In genomic region chr2:109061736-109062557, GRCh38 we compare ENCODE assay signal across 13 cellular contexts.
A peak's percentile ranks its signal among the peaks of the same experiment; 100 is the strongest.
DNase-seq lines count a peak whose midpoint lies in the region; ATAC-seq and TF ChIP-seq lines count a peak whose summit lies in the region.
"Had no signal": no experiment of that assay in that cellular context is flagged by ENCODE, and none has a peak within 500 bp of the region (broad histone marks: within the 10 kb centered on the region; RNA-seq: fewer than 3 reads in every experiment).

No MANE protein-coding gene starts in this region.

- CTCF ChIA-PET in WTC11 (lab: Charles Lee) = no interaction called here

- no peak overlapping the region for H3K4me3 Mint-ChIP-seq in WTC11
- H3K4me3 Mint-ChIP-seq: CD8-positive, alpha-beta memory T cell had no signal

- H3K4me1 ChIP-seq in colonic mucosa (no peaks in the 10 kb centered on the region), mucosa of descending colon (ENCODE audit: low read depth) (peaks cover 10% of the 10 kb centered on the region), spleen (peaks cover 0 to 6% (median 0%) of the 10 kb centered on the region in 6 donors), HAP-1 (no peaks in the 10 kb centered on the region)
- H3K4me1 ChIP-seq: A549, BE2C had no signal

- H3K27me3 ChIP-seq in colonic mucosa = no peaks in the 10 kb centered on the region
- H3K27me3 ChIP-seq in spleen (replicated peaks in 1 of 7) = peaks cover 0 to 26% (median 8%) of the 10 kb centered on the region in 7 donors
- H3K27me3 ChIP-seq in HAP-1 (ENCODE audit: low read depth) = no peaks in the 10 kb centered on the region
- H3K27me3 ChIP-seq: BE2C had no signal

- H3K4me3 ChIP-seq in colonic mucosa = no peak overlapping the region
- H3K4me3 ChIP-seq in mucosa of descending colon = no peak overlapping the region
- no peak overlapping the region for H3K4me3 ChIP-seq in spleen
- H3K4me3 ChIP-seq in HAP-1 = no peak overlapping the region
- H3K4me3 ChIP-seq: A549 had no signal

- intact Hi-C loops in colonic mucosa (cut with DNase I) (no loop called here), mucosa of descending colon (cut with DNase I, micrococcal nuclease) (no loop called here), spleen (cut with DNase I; ENCODE audit: low total_unique reads) (no loop called here)

- H3K36me3 ChIP-seq in colonic mucosa (no peaks in the 10 kb centered on the region), mucosa of descending colon (ENCODE audit: low read depth) (no peaks in the 10 kb centered on the region), spleen (no peaks in the 10 kb centered on the region), HAP-1 (replicated peaks) (no peaks in the 10 kb centered on the region)
- H3K36me3 ChIP-seq: BE2C had no signal

- no peaks in the 10 kb centered on the region for H3K36me3 Mint-ChIP-seq in WTC11
- H3K36me3 Mint-ChIP-seq: CD8-positive, alpha-beta memory T cell had no signal

- TF ChIP-seq CTCF in colonic mucosa (IDR thresholded peaks at IDR 0.05) (no peak), mucosa of descending colon (IDR thresholded peaks at IDR 0.05) (no peak), spleen (IDR thresholded peaks at IDR 0.05 in 8 of 11, conservative IDR thresholded peaks at IDR 0.05 in 3 of 11) (no peak), WTC11 (IDR thresholded peaks at IDR 0.05) (no peak)

- peaks cover 19% of the 10 kb centered on the region for H3K4me1 Mint-ChIP-seq in WTC11

- no peak overlapping the region for H3K27ac Mint-ChIP-seq in WTC11

- no peaks in the 10 kb centered on the region for H3K9me3 Mint-ChIP-seq in WTC11
- H3K9me3 Mint-ChIP-seq: CD8-positive, alpha-beta memory T cell had no signal

- peak overlapping the region in 1 of 2 donors; percentile 19 for H3K9ac ChIP-seq in colonic mucosa (ENCODE audit: low read depth in 2 of 2, low read length in 2 of 2)

- DNase-seq in HT-29 (ENCODE audit: low spot score) (peak; percentile 28), colonic mucosa (peak; percentile 24), mucosa of descending colon (no peak), spleen (peak; percentile 47), NCI-H446 treated with DMSO at 0.1 percent for 48 hours (lab: John Stamatoyannopoulos, UW) (no peak), WTC11 (ENCODE audit: low spot score) (no peak), HAP-1 (ENCODE audit: low spot score in 2 of 2) (no peak)
- DNase-seq: BE2C, Calu3, DMS 273 treated with DMSO at 0.1 percent for 48 hours had no signal

- ATAC-seq in mucosa of descending colon = peak; percentile 80
- no peak for ATAC-seq in WTC11

- no peaks in the 10 kb centered on the region; the same call in 1 of the 2 replicates for H3K27me3 Mint-ChIP-seq in WTC11 (ENCODE audit: low read depth)

- no peak for TF ChIP-seq POLR2A in spleen (IDR thresholded peaks at IDR 0.05)

- no peak overlapping the region for H3K27ac ChIP-seq in colonic mucosa
- H3K27ac ChIP-seq in spleen = no peak overlapping the region
- H3K27ac ChIP-seq: A549, C4-2B had no signal

- 64 to 86% (median 74%) methylated on average over 7 of the region's 7 CpGs for WGBS in spleen, 5 donors

- in situ Hi-C loops in HAP-1 (cut with MboI; ENCODE audit: low sequenced_read_pairs) = no loop called here

- POLR2A ChIA-PET in WTC11 (lab: Charles Lee) = interaction anchor here (0.6 kb wide), 1 partner anchor 412 kb away, joined by 4 read pairs; no protein-coding TSS in a partner anchor

- H3K9me3 ChIP-seq in colonic mucosa = no peaks in the 10 kb centered on the region
- no peaks in the 10 kb centered on the region for H3K9me3 ChIP-seq in mucosa of descending colon
- H3K9me3 ChIP-seq in spleen = no peaks in the 10 kb centered on the region
- H3K9me3 ChIP-seq in HAP-1 = no peaks in the 10 kb centered on the region
- H3K9me3 ChIP-seq: A549, BE2C had no signal

TF ChIP-seq in WTC11, 78 proteins besides CTCF, POLR2A, EP300 and RAD21:
- TF ChIP-seq ZNF532 (CRISPR knock-in tag; IDR thresholded peaks at IDR 0.05; ENCODE audit: borderline replicate concordance) (no peak), ZNF416 (CRISPR knock-in tag; IDR thresholded peaks at IDR 0.05) (no peak), MXD4 (CRISPR knock-in tag; IDR thresholded peaks at IDR 0.05; ENCODE audit: borderline replicate concordance) (no peak), TCF7 (CRISPR knock-in tag; IDR thresholded peaks at IDR 0.05; ENCODE audit: low read depth) (no peak), JUN (CRISPR knock-in tag; IDR thresholded peaks at IDR 0.05) (no peak)

Comparison
In these comparisons a context has a peak if more than half of its experiments do, and no peak if none do; other contexts are left out.
1. DNase-seq: peak in HT-29 (single experiment), colonic mucosa (single experiment) and spleen (single experiment); none in mucosa of descending colon (0 of 3), NCI-H446 treated with DMSO at 0.1 percent for 48 hours (single experiment), WTC11 (single experiment) and HAP-1 (0 of 2).